In the genomic region with DNA sequence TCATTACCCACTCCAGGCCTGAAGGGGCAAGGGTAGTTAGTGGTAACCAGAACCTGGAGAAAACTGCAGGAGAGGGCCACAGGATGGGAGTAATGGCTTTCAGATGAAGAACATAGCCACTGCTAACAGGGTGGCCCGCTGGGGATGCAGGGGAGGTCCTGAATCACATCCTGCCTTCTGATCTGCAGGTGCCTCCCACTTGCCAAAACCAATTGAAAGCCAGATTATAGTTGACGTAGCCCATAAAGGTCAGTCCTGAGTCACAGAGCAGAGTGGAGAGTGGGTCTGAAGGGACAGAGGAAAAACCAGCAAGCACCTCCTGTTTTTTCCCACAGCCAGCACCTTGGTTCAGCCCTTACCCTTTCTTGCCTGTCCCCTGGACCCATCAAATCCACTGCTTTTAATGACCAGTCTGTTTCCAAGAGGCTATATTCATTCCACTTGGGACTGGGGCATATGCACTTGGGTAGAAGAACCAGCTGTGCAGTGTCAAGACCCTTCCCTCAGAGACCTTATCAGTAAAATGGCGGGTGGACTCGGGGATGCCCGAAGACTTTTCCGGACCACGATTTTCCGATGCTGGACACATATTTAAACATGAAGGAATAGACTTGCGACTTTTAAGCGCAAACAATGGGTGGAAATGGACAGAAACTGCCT, we compare ENCODE assay signal across 8 cellular contexts. TPM values are rescaled to one million over a fixed set of nuclear protein-coding genes. Genes with fewer than 3 reads are reported as not detected.
DNase-seq lines count a peak whose midpoint lies in the region; ATAC-seq and TF ChIP-seq lines count a peak whose summit lies in the region.

No MANE protein-coding gene starts in this region.

- peak; percentile 59 to 75 for ATAC-seq in gastrocnemius medialis
- ATAC-seq in GM19397 (IDR thresholded peaks at IDR 0.05; ENCODE audit: unreplicated experiment) = no peak

- intact Hi-C loops in gastrocnemius medialis (cut with DNase I; ENCODE audit: low total_unique reads) = loop anchor here (5.0 kb wide), 1 partner anchor 194 kb away; no protein-coding TSS in a partner anchor

- peaks cover 0 to 3% (median 0%) of the 10 kb centered on the region in 5 donors for H3K9me3 Mint-ChIP-seq in CD8-positive, alpha-beta memory T cell

- H3K36me3 ChIP-seq in CD8-positive, alpha-beta memory T cell (ENCODE audit: insufficient read depth, low read length) = no peaks in the 10 kb centered on the region
- no peaks in the 10 kb centered on the region for H3K36me3 ChIP-seq in HEK293 (ENCODE audit: control insufficient read depth in 2 of 2, insufficient read depth in 1 of 2, low read length in 2 of 2)
- H3K36me3 ChIP-seq in Peyer's patch = no peaks in the 10 kb centered on the region
- no peaks in the 10 kb centered on the region for H3K36me3 ChIP-seq in iPS DF 6.9 (ENCODE audit: control insufficient read depth, insufficient read depth, low read length)
- no peaks in the 10 kb centered on the region for H3K36me3 ChIP-seq in gastrocnemius medialis

- in situ Hi-C loops in astrocyte of the cerebellum (cut with HindIII; ENCODE audit: low sequenced_read_pairs) = no loop called here
- in situ Hi-C loops in gastrocnemius medialis (cut with MboI; ENCODE audit: low sequenced_read_pairs in 4 of 4) = no loop called here

- peak overlapping the region in 7 of 8 donors; percentile 38 to 96 (median 73) for H3K27ac Mint-ChIP-seq in CD8-positive, alpha-beta memory T cell

- peak overlapping the region; percentile 25 for H3K27ac ChIP-seq in CD8-positive, alpha-beta memory T cell (ENCODE audit: low read depth, low read length)
- H3K27ac ChIP-seq in HEK293 (ENCODE audit: extremely low read depth, low read depth, low read length) (peak overlapping the region; percentile 78; the same call in 1 of the 2 replicates), Peyer's patch (peak overlapping the region; percentile 15 to 61 (median 54)), iPS DF 6.9 (ENCODE audit: low read length) (no peak overlapping the region), gastrocnemius medialis (peak overlapping the region; percentile 63 to 82 (median 76))

- H3K27me3 Mint-ChIP-seq in CD8-positive, alpha-beta memory T cell = peaks cover 27 to 34% of the 10 kb centered on the region in 2 donors

- H3K4me3 Mint-ChIP-seq in CD8-positive, alpha-beta memory T cell = peak overlapping the region; percentile 86 to 96 (median 92)

- H3K27me3 ChIP-seq in CD8-positive, alpha-beta memory T cell (ENCODE audit: insufficient read depth, low read length, poor library complexity, severe bottlenecking) = peaks cover 24% of the 10 kb centered on the region
- H3K27me3 ChIP-seq in Peyer's patch (no peaks in the 10 kb centered on the region), iPS DF 6.9 (ENCODE audit: control insufficient read depth, insufficient read depth, low read length) (no peaks in the 10 kb centered on the region), gastrocnemius medialis (peaks cover 6 to 25% (median 9%) of the 10 kb centered on the region in 3 donors)

- POLR2A ChIA-PET in CD8-positive, alpha-beta memory T cell (lab: Charles Lee) = no interaction called here
- POLR2A ChIA-PET in HEK293 (lab: Yijun Ruan, JAX) = interaction anchor here (1.3 kb wide), 1 partner anchor 66 kb away, joined by 5 read pairs; a partner anchor contains a TSS

- peak in 4 of 5 donors; percentile 0 to 52 (median 4) for DNase-seq in CD8-positive, alpha-beta memory T cell
- DNase-seq in Peyer's patch = peak in 2 of 3 donors; percentile 18 to 47
- no peak for DNase-seq in astrocyte of the cerebellum (ENCODE audit: low read depth)
- DNase-seq in iPS DF 6.9 (ENCODE audit: low read depth, low spot score) = peak; percentile 22
- peak; percentile 3 to 33 for DNase-seq in gastrocnemius medialis
- no peak for DNase-seq in NCI-H1417 treated with DMSO at 0.1 percent for 48 hours (lab: John Stamatoyannopoulos, UW)

- TF ChIP-seq CTCF in HEK293 (tag by site-specific recombination; IDR thresholded peaks at IDR 0.05) (0 out of 2 replicates have a peak, but pooled peaks have one; percentile 9), Peyer's patch (IDR thresholded peaks at IDR 0.05) (no peak), astrocyte of the cerebellum (IDR thresholded peaks at IDR 0.05; ENCODE audit: low read depth, low read length, missing control alignments) (no peak), gastrocnemius medialis (IDR thresholded peaks at IDR 0.05 in 4 of 5, conservative IDR thresholded peaks at IDR 0.05 in 1 of 5) (peak in 1 of 5 experiments; percentile 16)

- CTCF ChIA-PET in CD8-positive, alpha-beta memory T cell (lab: Charles Lee) = no interaction called here
- CTCF ChIA-PET in HEK293 (lab: Yijun Ruan, JAX) = no interaction called here

- H3K4me1 Mint-ChIP-seq in CD8-positive, alpha-beta memory T cell = peaks cover 19 to 26% (median 24%) of the 10 kb centered on the region in 3 donors

- peaks cover 20% of the 10 kb centered on the region for H3K4me1 ChIP-seq in CD8-positive, alpha-beta memory T cell (ENCODE audit: insufficient read depth, low read length)
- H3K4me1 ChIP-seq in HEK293 (ENCODE audit: control insufficient read depth, insufficient read depth, low read length) (peaks cover 5% of the 10 kb centered on the region; the same call in 1 of the 2 replicates), Peyer's patch (peaks cover 0 to 9% (median 7%) of the 10 kb centered on the region in 4 donors), iPS DF 6.9 (ENCODE audit: control insufficient read depth, insufficient read depth, low read length) (0 out of 2 replicates have a peak, but pooled peaks cover 1% of the 10 kb centered on the region), gastrocnemius medialis (peaks cover 0 to 4% of the 10 kb centered on the region in 2 donors)

- peaks cover 0 to 5% (median 0%) of the 10 kb centered on the region in 3 donors for H3K36me3 Mint-ChIP-seq in CD8-positive, alpha-beta memory T cell

- no peaks in the 10 kb centered on the region for H3K9me3 ChIP-seq in CD8-positive, alpha-beta memory T cell (ENCODE audit: low read length)
- H3K9me3 ChIP-seq in HEK293 (ENCODE audit: control insufficient read depth, insufficient read depth, low read depth, low read length) (no peaks in the 10 kb centered on the region), Peyer's patch (no peaks in the 10 kb centered on the region), iPS DF 6.9 (ENCODE audit: control insufficient read depth, insufficient read depth, low read length) (no peaks in the 10 kb centered on the region), gastrocnemius medialis (no peaks in the 10 kb centered on the region)

- peak overlapping the region; percentile 67 for H3K4me3 ChIP-seq in CD8-positive, alpha-beta memory T cell (ENCODE audit: low read length)
- H3K4me3 ChIP-seq in HEK293 (ENCODE audit: low read depth, low read length) (peak overlapping the region; percentile 61), Peyer's patch (peak overlapping the region; percentile 46 to 65 (median 60)), astrocyte of the cerebellum (ENCODE audit: low read depth, low read length) (peak overlapping the region; percentile 80), iPS DF 6.9 (ENCODE audit: low read length) (peak overlapping the region; percentile 76; the same call in 1 of the 2 replicates), gastrocnemius medialis (peak overlapping the region; percentile 59 to 80 (median 72))

- no peak for TF ChIP-seq POLR2A in Peyer's patch (IDR thresholded peaks at IDR 0.05)
- peak; percentile 53 to 59 for TF ChIP-seq POLR2A in gastrocnemius medialis (IDR thresholded peaks at IDR 0.05)

- no CpG with 5 or more reads among the region's 10 CpGs for WGBS in iPS DF 6.9 (ENCODE audit: insufficient coverage, insufficient read length)

TF ChIP-seq in HEK293, 187 proteins besides CTCF, POLR2A, EP300 and RAD21 (continues in another document):
- TF ChIP-seq ZEB2 (tag by site-specific recombination; IDR thresholded peaks at IDR 0.05) (no peak), ZNF302 (tag by site-specific recombination; IDR thresholded peaks at IDR 0.05; ENCODE audit: low read depth) (no peak), ZBTB48 (tag by site-specific recombination; IDR thresholded peaks at IDR 0.05) (0 out of 2 replicates have a peak, but pooled peaks have one; percentile 39), WT1 (tag by site-specific recombination; IDR thresholded peaks at IDR 0.05) (peak; percentile 79), YY1 (tag by site-specific recombination; IDR thresholded peaks at IDR 0.05) (0 out of 2 replicates have a peak, but pooled peaks have one; percentile 46), ZNF223 (tag by site-specific recombination; IDR thresholded peaks at IDR 0.05) (no peak), ZIC2 (tag by site-specific recombination; IDR thresholded peaks at IDR 0.05) (peak; percentile 73), ZNF549 (tag by site-specific recombination; IDR thresholded peaks at IDR 0.05) (no peak), GLIS1 (tag by site-specific recombination; IDR thresholded peaks at IDR 0.05) (peak; percentile 72), ZNF76 (tag by site-specific recombination; IDR thresholded peaks at IDR 0.05; ENCODE audit: borderline replicate concordance, low read depth) (peak; percentile 40; the same call in 1 of the 2 replicates), KLF8 (tag by site-specific recombination; IDR thresholded peaks at IDR 0.05) (0 out of 2 replicates have a peak, but pooled peaks have one; percentile 5), ZBTB17 (tag by site-specific recombination; IDR thresholded peaks at IDR 0.05) (peak; percentile 53; the same call in 1 of the 2 replicates), ZNF335 (tag by site-specific recombination; conservative IDR thresholded peaks at IDR 0.05) (peak; percentile 100), SP2 (tag by site-specific recombination; IDR thresholded peaks at IDR 0.05) (peak; percentile 68)

RNA-seq across cellular contexts. Expression of a gene that starts 0.6 kb away (rescaled TPM):
- total RNA-seq in CD8-positive, alpha-beta memory T cell = 1 to 10 TPM; 2.7 to 3.3 TPM
- polyA plus RNA-seq in CD8-positive, alpha-beta memory T cell = 0.35 TPM
- total RNA-seq in Peyer's patch (1 to 10 TPM in 3 of 4 donors, not detected in 1; 1.9 to 2.8 (median 2.7) TPM), gastrocnemius medialis (1 to 10 TPM in 3 of 4 donors, under 1 TPM in 1; 1.00 to 3.2 (median 1.9) TPM)

RNA-seq across cellular contexts. Expression of a gene that starts 43.7 kb away (rescaled TPM):
- 10 to 100 TPM; 30.9 to 33.3 TPM for total RNA-seq in CD8-positive, alpha-beta memory T cell
- polyA plus RNA-seq in CD8-positive, alpha-beta memory T cell = 62.9 TPM
- total RNA-seq in Peyer's patch (10 to 100 TPM; 11.9 to 48.7 (median 33.5) TPM), gastrocnemius medialis (10 to 100 TPM; 23.5 to 36.6 (median 27.0) TPM)

Comparison
In these comparisons a context has a peak if more than half of its experiments do, and no peak if none do; other contexts are left out.
1. DNase-seq: peak in CD8-positive, alpha-beta memory T cell (4 of 5), Peyer's patch (2 of 3), iPS DF 6.9 (single experiment) and gastrocnemius medialis (2 of 2); none in astrocyte of the cerebellum (single experiment) and NCI-H1417 treated with DMSO at 0.1 percent for 48 hours (single experiment).
2. POLR2A ChIP-seq: peak in gastrocnemius medialis (2 of 2); none in Peyer's patch (0 of 2).
3. Peak in every context shown above with its lines, with median percentiles within 50 percentile points of each other: H3K4me3 ChIP-seq.